8 cellular contexts compared by ENCODE assay signal in the genomic region with DNA sequence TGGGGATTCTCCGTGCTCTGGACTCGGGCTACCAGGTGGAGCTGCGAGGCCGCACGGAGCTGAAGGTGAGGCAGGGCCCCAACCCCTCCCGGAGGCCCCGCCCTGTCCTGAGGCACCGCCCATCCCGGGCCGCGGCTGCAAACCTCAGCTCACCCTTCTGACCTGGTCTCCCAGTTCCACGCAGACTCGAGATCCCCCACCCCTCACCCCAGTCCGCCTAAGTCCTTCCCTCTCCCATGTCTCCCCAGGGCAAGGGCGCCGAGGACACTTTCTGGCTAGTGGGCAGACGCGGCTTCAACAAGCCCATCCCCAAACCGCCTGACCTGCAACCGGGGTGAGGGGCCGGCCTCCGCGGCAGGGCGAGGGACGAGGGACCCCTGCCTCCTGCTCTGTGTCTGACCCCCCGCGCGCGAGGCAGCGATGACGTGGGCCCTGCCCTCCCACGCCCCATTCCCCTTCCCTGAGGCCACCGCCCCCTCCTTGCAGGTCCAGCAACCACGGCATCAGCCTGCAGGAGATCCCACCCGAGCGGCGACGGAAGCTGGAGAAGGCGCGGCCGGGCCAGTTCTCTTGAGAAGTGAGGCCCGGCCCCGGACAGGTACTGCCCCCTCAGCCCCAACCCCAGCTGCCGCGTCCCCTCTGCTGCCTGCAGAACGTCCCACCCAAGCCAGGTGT. TPM values are rescaled to one million over a fixed set of nuclear protein-coding genes. Genes with fewer than 3 reads are reported as not detected.
DNase-seq lines count a peak whose midpoint lies in the region; ATAC-seq and TF ChIP-seq lines count a peak whose summit lies in the region.

No MANE protein-coding gene starts in this region.

- H4K8ac ChIP-seq in neuronal stem cell (ENCODE audit: low read depth, low read length) = no peak overlapping the region

- H2AK5ac ChIP-seq in neuronal stem cell (ENCODE audit: low read depth, low read length) = peak overlapping the region; percentile 99

- CTCF ChIA-PET in CD4-positive, alpha-beta T cell (lab: Charles Lee) = no interaction called here

- POLR2A ChIA-PET in CD4-positive, alpha-beta T cell (lab: Charles Lee) = interaction anchor here (1.6 kb wide), 1 partner anchor 12 kb away, joined by 3 read pairs; no protein-coding TSS in a partner anchor

- H3K4me1 Mint-ChIP-seq in CD4-positive, alpha-beta T cell (ENCODE audit: low read depth) = peaks cover 6% of the 10 kb centered on the region

- no peaks in the 10 kb centered on the region for H3K36me3 Mint-ChIP-seq in CD4-positive, alpha-beta T cell (ENCODE audit: low read depth)

- intact Hi-C loops in CD4-positive, alpha-beta T cell (cut with DNase I, micrococcal nuclease) = loop anchor here in 1 of 2 experiments (1.0 kb wide), 1 partner anchor 41 kb away; no protein-coding TSS in a partner anchor
- intact Hi-C loops in esophagus squamous epithelium (cut with DNase I) = no loop called here

- H3K4me1 ChIP-seq in esophagus squamous epithelium = peaks cover 34 to 52% (median 44%) of the 10 kb centered on the region in 3 donors
- peaks cover 0 to 5% of the 10 kb centered on the region in 2 donors for H3K4me1 ChIP-seq in neuronal stem cell (ENCODE audit: control insufficient read depth in 2 of 2, insufficient read depth in 1 of 2, low read depth in 1 of 2, low read length in 2 of 2)

- H3K4me2 ChIP-seq in neuronal stem cell (ENCODE audit: insufficient read depth, low read length, poor library complexity, severe bottlenecking) = peak overlapping the region; percentile 99

- peak overlapping the region; percentile 75 for H2AFZ ChIP-seq in neuronal stem cell (ENCODE audit: low read length)

- H3K4me3 Mint-ChIP-seq in CD4-positive, alpha-beta T cell = peak overlapping the region; percentile 87

- peak; percentile 42 for ATAC-seq in CD4-positive, alpha-beta T cell (ENCODE audit: poor library complexity)
- no peak for ATAC-seq in GM21717 (IDR thresholded peaks at IDR 0.05; ENCODE audit: unreplicated experiment)
- ATAC-seq in GM18505 (IDR thresholded peaks at IDR 0.05; ENCODE audit: unreplicated experiment) = no peak
- ATAC-seq in GM19324 (IDR thresholded peaks at IDR 0.05; ENCODE audit: low FRiP score, unreplicated experiment) = no peak

- H3K4me3 ChIP-seq in esophagus squamous epithelium (peak overlapping the region; percentile 45 to 71 (median 51)), neuronal stem cell (ENCODE audit: low read length in 2 of 2) (peak overlapping the region in 1 of 2 donors; percentile 82)

- peak overlapping the region; percentile 38 for H3K14ac ChIP-seq in neuronal stem cell (ENCODE audit: low read length)

- 0 to 3% methylated on average over 7 to 8 of the region's 46 CpGs for WGBS in esophagus squamous epithelium, 2 donors
- WGBS in neuronal stem cell (ENCODE audit: extremely low coverage in 2 of 2, insufficient read length in 2 of 2, insufficient replicate concordance in 1 of 2), 2 donors = no CpG with 5 or more reads among the region's 46 CpGs

- H3K36me3 ChIP-seq in esophagus squamous epithelium = no peaks in the 10 kb centered on the region
- H3K36me3 ChIP-seq in neuronal stem cell (replicated peaks in 1 of 2; ENCODE audit: control insufficient read depth in 2 of 2, insufficient read depth in 2 of 2, low read length in 2 of 2) = no peaks in the 10 kb centered on the region

- H2BK12ac ChIP-seq in neuronal stem cell (ENCODE audit: low read length) = peak overlapping the region; percentile 46

- peak overlapping the region; percentile 97 for H2BK15ac ChIP-seq in neuronal stem cell (ENCODE audit: low read length)

- H4K91ac ChIP-seq in neuronal stem cell (ENCODE audit: low read depth, low read length, poor library complexity) = no peak overlapping the region

- H3K27me3 ChIP-seq in CD4-positive, alpha-beta T cell (ENCODE audit: control insufficient read depth, insufficient read depth, low read length) = peaks cover 4% of the 10 kb centered on the region
- H3K27me3 ChIP-seq in esophagus squamous epithelium (peaks cover 0 to 47% (median 2%) of the 10 kb centered on the region in 4 donors), neuronal stem cell (ENCODE audit: control insufficient read depth in 3 of 3, insufficient read depth in 3 of 3, low read depth in 1 of 3, low read length in 3 of 3) (peaks cover 3 to 90% (median 24%) of the 10 kb centered on the region in 3 experiments)

- peak overlapping the region; percentile 39 for H2BK5ac ChIP-seq in neuronal stem cell (ENCODE audit: low read length)

- H3K23ac ChIP-seq in neuronal stem cell (ENCODE audit: low read depth, low read length, poor library complexity) = peak overlapping the region; percentile 93

- H3K9ac ChIP-seq in neuronal stem cell (ENCODE audit: low read depth, low read length, poor library complexity) = peak overlapping the region; percentile 95

- peaks cover 2% of the 10 kb centered on the region for H3K79me1 ChIP-seq in neuronal stem cell (ENCODE audit: low read depth, low read length)

- peak overlapping the region; percentile 61 for H2BK120ac ChIP-seq in neuronal stem cell (ENCODE audit: low read depth, low read length)

- peak overlapping the region; percentile 91 for H3K18ac ChIP-seq in neuronal stem cell (ENCODE audit: low read length)

- H3K9me3 ChIP-seq in CD4-positive, alpha-beta T cell (ENCODE audit: control insufficient read depth, low read length) = no peaks in the 10 kb centered on the region
- H3K9me3 ChIP-seq in esophagus squamous epithelium = no peaks in the 10 kb centered on the region
- no peaks in the 10 kb centered on the region for H3K9me3 ChIP-seq in neuronal stem cell (replicated peaks in 1 of 2; ENCODE audit: control insufficient read depth in 2 of 2, insufficient read depth in 1 of 2, low read depth in 1 of 2, low read length in 2 of 2)

- no peak overlapping the region for H3K27ac ChIP-seq in CD4-positive, alpha-beta T cell (ENCODE audit: low read depth, low read length)
- H3K27ac ChIP-seq in esophagus squamous epithelium = peak overlapping the region; percentile 85 to 93 (median 90)
- H3K27ac ChIP-seq in neuronal stem cell (replicated peaks; ENCODE audit: low read length) = no peak overlapping the region

- peak overlapping the region; percentile 76 for H3K4ac ChIP-seq in neuronal stem cell (ENCODE audit: low read length)

- TF ChIP-seq CTCF in CD4-positive, alpha-beta T cell (IDR thresholded peaks at IDR 0.05) = no peak
- no peak for TF ChIP-seq CTCF in esophagus squamous epithelium (IDR thresholded peaks at IDR 0.05)

- H3K27me3 Mint-ChIP-seq in CD4-positive, alpha-beta T cell = peaks cover 42% of the 10 kb centered on the region

- no peaks in the 10 kb centered on the region for H3K9me3 Mint-ChIP-seq in CD4-positive, alpha-beta T cell

- peak in 1 of 4 donors; percentile 12 for TF ChIP-seq POLR2A in esophagus squamous epithelium (IDR thresholded peaks at IDR 0.05)
- no peak for TF ChIP-seq POLR2A in GM18505 (IDR thresholded peaks at IDR 0.05; ENCODE audit: borderline replicate concordance, extremely low read depth, insufficient read depth, insufficient read length)

- H3K27ac Mint-ChIP-seq in CD4-positive, alpha-beta T cell = no peak overlapping the region

- peak in 4 of 10 experiments; percentile 7 to 35 (median 20) for DNase-seq in CD4-positive, alpha-beta T cell
- peak; percentile 44 for DNase-seq in activated CD4-positive, alpha-beta T cell treated with anti-CD3 and anti-CD28 coated beads for 48 hours
- DNase-seq in esophagus squamous epithelium (lab: John Stamatoyannopoulos, UW) = no peak
- DNase-seq in neuronal stem cell (ENCODE audit: low spot score) = no peak
- no peak for DNase-seq in putamen (ENCODE audit: low spot score)

RNA-seq across cellular contexts. Expression of gene GUCY2D, which starts 13.7 kb away (rescaled TPM):
- total RNA-seq in CD4-positive, alpha-beta T cell = under 1 TPM in 1 of 2 experiments, not detected in 1; 0.06 TPM
- not detected for total RNA-seq in esophagus squamous epithelium
- polyA plus RNA-seq in neuronal stem cell (2013, experiment 1 of 2) = 0.14 TPM
- 0.19 TPM for polyA plus RNA-seq in neuronal stem cell (2013, experiment 2 of 2)

RNA-seq across cellular contexts. Expression of gene ALOX15B, which starts 22.8 kb away (rescaled TPM):
- total RNA-seq in CD4-positive, alpha-beta T cell = not detected
- total RNA-seq in esophagus squamous epithelium = 100 to 1,000 TPM in 1 of 4 donors, 10 to 100 TPM in 3; 24.0 to 104 (median 50.5) TPM
- not detected for polyA plus RNA-seq in neuronal stem cell (2013, experiment 1 of 2)
- not detected for polyA plus RNA-seq in neuronal stem cell (2013, experiment 2 of 2)

Comparison
In these comparisons a context has a peak if more than half of its experiments do, and no peak if none do; other contexts are left out.
1. H3K27ac ChIP-seq: peak in esophagus squamous epithelium (4 of 4); none in CD4-positive, alpha-beta T cell (single experiment) and neuronal stem cell (single experiment).
2. RNA of gene ALOX15B, which starts 22.8 kb away (total RNA-seq): 24.0 to 104 TPM in esophagus squamous epithelium; not detected in CD4-positive, alpha-beta T cell; every median in the first group is over 10 times any median in the second.